13 cellular contexts compared by ENCODE assay signal in genomic region chr22:18965526-18966421, GRCh38. TPM values are rescaled to one million over a fixed set of nuclear protein-coding genes. Genes with fewer than 3 reads are reported as not detected.
"Had no signal": no experiment of that assay in that cellular context is flagged by ENCODE, and none has a peak within 500 bp of the region (broad histone marks: within the 10 kb centered on the region; RNA-seq: fewer than 3 reads in every experiment).

No MANE protein-coding gene starts in this region.

- H3K9me3 Mint-ChIP-seq: activated T-cell treated with anti-CD3 and anti-CD28 coated beads, Interleukin-2, amount 50 U/mL, for 72 hours; effector memory CD8-positive, alpha-beta T cell; memory B cell; naive thymus-derived CD4-positive, alpha-beta T cell had no signal

- H3K27ac Mint-ChIP-seq: activated naive CD8-positive, alpha-beta T cell; activated T-cell treated with anti-CD3 and anti-CD28 coated beads, Interleukin-2, amount 50 U/mL, for 72 hours; effector memory CD8-positive, alpha-beta T cell; memory B cell; naive thymus-derived CD4-positive, alpha-beta T cell had no signal

- DNase-seq: activated CD4-positive, alpha-beta T cell treated with anti-CD3 and anti-CD28 coated beads, Interleukin-2, amount 50 U/mL, for 1 hour; activated CD8-positive, alpha-beta memory T cell treated with anti-CD3 and anti-CD28 coated beads, Interleukin-2, amount 50 U/mL, for 4 hours; activated gamma-delta T cell treated with Interleukin-2 at 50 U/mL for 16 hours; activated T-cell treated with anti-CD3 and anti-CD28 coated beads, Interleukin-2, amount 50 U/mL, for 72 hours; amniotic stem cell; effector memory CD8-positive, alpha-beta T cell; naive thymus-derived CD4-positive, alpha-beta T cell; stimulated activated naive CD8-positive, alpha-beta T cell treated with anti-CD3 and anti-CD28 coated beads, Interleukin-15, Interleukin-2, amounts not matched to agents 100 U/mL and 50 U/mL, for 24 hours; T1000 had no signal

- H3K36me3 Mint-ChIP-seq: activated naive CD8-positive, alpha-beta T cell; memory B cell; naive thymus-derived CD4-positive, alpha-beta T cell had no signal

- H3K4me1 Mint-ChIP-seq: memory B cell; naive thymus-derived CD4-positive, alpha-beta T cell had no signal

- H3K27me3 Mint-ChIP-seq: activated naive CD8-positive, alpha-beta T cell had no signal

- H3K4me3 Mint-ChIP-seq: activated naive CD8-positive, alpha-beta T cell; activated T-cell treated with anti-CD3 and anti-CD28 coated beads, Interleukin-2, amount 50 U/mL, for 72 hours; effector memory CD8-positive, alpha-beta T cell; memory B cell; naive thymus-derived CD4-positive, alpha-beta T cell had no signal

RNA-seq across cellular contexts. Expression of gene PRODH, which starts 29.7 kb away (rescaled TPM):
- total RNA-seq: dermis microvascular lymphatic vessel endothelial cell, fibroblast of villous mesenchyme had no signal
